Comparison of ENCODE assay signal across 9 cellular contexts in genomic region chr5:96962540-96962991, GRCh38. TPM values are rescaled to one million over a fixed set of nuclear protein-coding genes. Genes with fewer than 3 reads are reported as not detected.
DNase-seq lines count a peak whose midpoint lies in the region; ATAC-seq and TF ChIP-seq lines count a peak whose summit lies in the region.
"Had no signal": no experiment of that assay in that cellular context is flagged by ENCODE, and none has a peak within 500 bp of the region (broad histone marks: within the 10 kb centered on the region; RNA-seq: fewer than 3 reads in every experiment).

No MANE protein-coding gene starts in this region.

- H3K4me1 Mint-ChIP-seq in chondrocyte (ENCODE audit: low read depth) (peaks cover 47% of the 10 kb centered on the region), Caco-2 (ENCODE audit: low read depth, unreplicated experiment) (peaks cover under 1% of the 10 kb centered on the region)

- intact Hi-C loops in psoas muscle (cut with DNase I), result no loop called here
- intact Hi-C loops in Caco-2 (cut with micrococcal nuclease; ENCODE audit: unreplicated experiment), result no loop called here
- intact Hi-C loops in testis (cut with DNase I; ENCODE audit: low total_unique reads), result no loop called here

- peaks cover 45% of the 10 kb centered on the region for H3K4me1 ChIP-seq in psoas muscle
- peaks cover 5% of the 10 kb centered on the region; the same call in 1 of the 2 replicates for H3K4me1 ChIP-seq in Caco-2
- H3K4me1 ChIP-seq in testis, result no peaks in the 10 kb centered on the region

- H3K4me3 Mint-ChIP-seq in chondrocyte (ENCODE audit: unreplicated experiment) (no peak overlapping the region), Caco-2 (ENCODE audit: unreplicated experiment) (no peak overlapping the region)
- H3K4me3 Mint-ChIP-seq: nephron had no signal

- DNase-seq in NOMO-1 treated with dmso at 0.1 percent for 144 hours (lab: John Stamatoyannopoulos, UW; ENCODE audit: unreplicated experiment) (peak; percentile 16), chondrocyte (ENCODE audit: low spot score) (no peak), psoas muscle (no peak), Caco-2 (no peak), testis (no peak), GM20000 (ENCODE audit: low spot score) (no peak)

- H3K27me3 ChIP-seq in psoas muscle (ENCODE audit: insufficient read depth in 3 of 3, low read length in 2 of 3) (no peaks in the 10 kb centered on the region), Caco-2 (replicated peaks; ENCODE audit: control insufficient read depth, insufficient read depth, low read length) (no peaks in the 10 kb centered on the region), testis (no peaks in the 10 kb centered on the region)

- BruUV-seq in Caco-2 (replicated peaks; lab: Mats Ljungman, UMichigan), result no TSS peak

- H3K36me3 Mint-ChIP-seq in chondrocyte (ENCODE audit: low read depth) (no peaks in the 10 kb centered on the region), Caco-2 (ENCODE audit: insufficient read depth, unreplicated experiment) (no peaks in the 10 kb centered on the region)

- H3K27me3 Mint-ChIP-seq in chondrocyte (ENCODE audit: low read depth) (no peaks in the 10 kb centered on the region), Caco-2 (ENCODE audit: insufficient read depth, unreplicated experiment) (no peaks in the 10 kb centered on the region)

- ATAC-seq in psoas muscle, result peak in 3 of 4 donors; percentile 17 to 32 (median 28)
- ATAC-seq in HG02610 (IDR thresholded peaks at IDR 0.05; ENCODE audit: unreplicated experiment), result no peak

- H3K9me3 Mint-ChIP-seq in chondrocyte (ENCODE audit: low read depth) (no peaks in the 10 kb centered on the region), Caco-2 (ENCODE audit: unreplicated experiment) (no peaks in the 10 kb centered on the region)
- H3K9me3 Mint-ChIP-seq: nephron had no signal

- H3K27ac Mint-ChIP-seq in chondrocyte (ENCODE audit: unreplicated experiment), result peak overlapping the region; percentile 77
- H3K27ac Mint-ChIP-seq in Caco-2 (ENCODE audit: unreplicated experiment), result no peak overlapping the region
- H3K27ac Mint-ChIP-seq: nephron had no signal

- POLR2A ChIA-PET in Caco-2 (lab: Charles Lee), result no interaction called here

- H3K4me3 ChIP-seq in GM08714 (ENCODE audit: low read length) (peak overlapping the region; percentile 65), psoas muscle (no peak overlapping the region), Caco-2 (ENCODE audit: low read depth, low read length) (no peak overlapping the region), testis (no peak overlapping the region)

- H3K9me3 ChIP-seq in psoas muscle, result no peaks in the 10 kb centered on the region
- 0 out of 2 replicates have a peak, but pooled peaks cover 2% of the 10 kb centered on the region for H3K9me3 ChIP-seq in Caco-2
- H3K9me3 ChIP-seq in testis, result no peaks in the 10 kb centered on the region

- CTCF ChIA-PET in Caco-2 (lab: Charles Lee), result interaction anchor here (0.6 to 0.7 kb wide), 2 partner anchors 45 to 149 kb away, joined by 5 to 6 read pairs; no protein-coding TSS in a partner anchor

- no peak for TF ChIP-seq CTCF in chondrocyte (IDR thresholded peaks at IDR 0.05)
- TF ChIP-seq CTCF in psoas muscle (IDR thresholded peaks at IDR 0.05), result no peak
- TF ChIP-seq CTCF in Caco-2 (IDR thresholded peaks at IDR 0.05; ENCODE audit: insufficient read depth in 1 of 2, low read depth in 1 of 2, low read length in 1 of 2, severe bottlenecking in 1 of 2, unreplicated experiment in 1 of 2), result no peak
- TF ChIP-seq CTCF in testis (IDR thresholded peaks at IDR 0.05), result no peak
- TF ChIP-seq CTCF in GM20000 (IDR thresholded peaks at IDR 0.05; ENCODE audit: extremely low read depth, missing control alignments), result no peak

- WGBS in psoas muscle, 3 donors, result 31 to 52% (median 35%) methylated on average over 4 of the region's 4 CpGs
- 70 to 72% methylated on average over 4 of the region's 4 CpGs for WGBS in testis, 2 donors

- no peak for TF ChIP-seq POLR2A in testis (IDR thresholded peaks at IDR 0.05)

- H3K36me3 ChIP-seq in psoas muscle (ENCODE audit: insufficient read depth in 1 of 2, low read depth in 1 of 2) (no peaks in the 10 kb centered on the region), Caco-2 (ENCODE audit: control insufficient read depth, insufficient read depth, low read length) (no peaks in the 10 kb centered on the region), testis (ENCODE audit: low read depth, missing control alignments) (no peaks in the 10 kb centered on the region)

- H3K27ac ChIP-seq in psoas muscle (peak overlapping the region; percentile 81), testis (no peak overlapping the region)

RNA-seq across cellular contexts. Expression of gene LNPEP, which starts 26.7 kb away (rescaled TPM):
- total RNA-seq in chondrocyte, result 30.7 to 47.7 TPM (median 31.4 TPM) in 3 replicates
- total RNA-seq in psoas muscle, result 10 to 100 TPM; 30.4 to 62.8 (median 45.4) TPM
- polyA plus RNA-seq in psoas muscle, result 10 to 100 TPM in 1 of 3 donors, 1 to 10 TPM in 2; 4.1 to 12.4 (median 4.3) TPM
- total RNA-seq in Caco-2 (2022), result 21.4 and 21.9 TPM in 2 replicates
- 10 to 100 TPM; 28.0 to 33.1 TPM for total RNA-seq in testis
- polyA plus RNA-seq in testis (ENCODE audit: insufficient read depth, low read depth, low replicate concordance), result 10.9 TPM
